12 cellular contexts compared by ENCODE assay signal in the genomic region with DNA sequence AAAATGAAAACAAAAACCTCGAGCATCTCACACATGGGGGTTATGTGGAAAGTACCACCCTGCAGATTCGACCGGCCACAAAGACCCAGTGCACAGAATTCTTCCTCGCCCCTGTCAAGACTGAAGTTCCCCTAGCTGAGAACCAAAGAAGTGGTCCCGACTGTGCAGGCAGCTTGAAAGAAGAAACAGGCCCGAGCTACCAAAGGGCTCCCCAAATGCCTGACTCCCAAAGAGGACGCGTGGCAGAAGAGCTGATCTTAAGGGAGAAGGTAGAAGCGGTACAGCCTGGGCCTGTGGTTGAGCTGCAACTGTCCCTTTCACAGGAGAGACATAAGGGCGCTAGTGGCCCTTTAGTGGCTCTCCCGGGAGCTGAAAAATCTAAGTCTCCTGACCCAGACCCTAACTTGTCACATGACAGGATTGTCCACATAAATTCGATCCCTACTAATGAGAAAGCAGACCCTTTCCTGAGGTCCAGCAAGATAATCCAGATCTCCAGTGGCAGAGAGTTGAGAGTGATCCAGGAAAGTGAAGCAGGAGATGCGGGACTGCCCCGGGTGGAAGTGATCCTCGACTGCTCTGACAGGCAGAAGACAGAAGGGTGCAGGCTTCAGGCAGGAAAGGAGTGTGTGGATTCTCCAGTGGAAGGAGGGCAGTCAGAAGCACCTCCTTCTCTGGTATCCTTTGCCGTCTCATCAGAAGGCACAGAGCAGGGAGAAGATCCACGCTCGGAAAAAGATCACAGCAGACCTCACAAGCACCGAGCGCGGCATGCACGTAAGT.
DNase-seq lines count a peak whose midpoint lies in the region; ATAC-seq and TF ChIP-seq lines count a peak whose summit lies in the region.
"Had no signal": no experiment of that assay in that cellular context is flagged by ENCODE, and none has a peak within 500 bp of the region (broad histone marks: within the 10 kb centered on the region; RNA-seq: fewer than 3 reads in every experiment).

No MANE protein-coding gene starts in this region.

- POLR2A ChIA-PET in PC-9 (lab: Charles Lee; ENCODE audit: unreplicated experiment) = no interaction called here

- CTCF ChIA-PET in PC-9 (lab: Charles Lee) = no interaction called here
- CTCF ChIA-PET in activated naive CD4-positive, alpha-beta T cell treated with anti-CD3 and anti-CD28 coated beads, Interleukin-2, amount 10 ng/mL, durations not matched to agents 7 days and 5 days (lab: Charles Lee) = interaction anchor here (0.8 kb wide), 1 partner anchor 14 kb away, joined by 3 read pairs; no protein-coding TSS in a partner anchor

- H3K36me3 ChIP-seq in ACC112 (ENCODE audit: insufficient read depth, low read length) = no peaks in the 10 kb centered on the region; the same call in 1 of the 2 replicates
- no peaks in the 10 kb centered on the region for H3K36me3 ChIP-seq in PC-9 (ENCODE audit: low read depth)
- H3K36me3 ChIP-seq in neural progenitor cell = no peaks in the 10 kb centered on the region

- BruUV-seq in PC-9 (replicated peaks; lab: Mats Ljungman, UMichigan) = TSS peak; percentile 84

- H3F3A ChIP-seq in PC-9 (ENCODE audit: insufficient read depth, low read depth) (peaks cover 11% of the 10 kb centered on the region; the same call in 1 of the 2 replicates), neural progenitor cell (ENCODE audit: low read depth) (no peaks in the 10 kb centered on the region)

- H3K79me2 ChIP-seq in ACC112 (ENCODE audit: control insufficient read depth, insufficient read depth, low read length, unreplicated experiment) = no peaks in the 10 kb centered on the region
- no peaks in the 10 kb centered on the region for H3K79me2 ChIP-seq in PC-9 (ENCODE audit: low read depth)
- no peaks in the 10 kb centered on the region for H3K79me2 ChIP-seq in neural progenitor cell (ENCODE audit: low read depth)

- no peak for ATAC-seq in HG03457 (IDR thresholded peaks at IDR 0.05; ENCODE audit: unreplicated experiment)

- peak overlapping the region; percentile 55 for H2AFZ ChIP-seq in ACC112 (ENCODE audit: low read length, unreplicated experiment)
- no peak overlapping the region for H2AFZ ChIP-seq in PC-9
- H2AFZ ChIP-seq in neural progenitor cell (replicated peaks) = peak overlapping the region; percentile 78

- intact Hi-C loops in PC-9 (cut with micrococcal nuclease; ENCODE audit: unreplicated experiment) = loop anchor here (5.0 kb wide), 1 partner anchor 75 kb away; no protein-coding TSS in a partner anchor

- H3K9me2 ChIP-seq in PC-9 (ENCODE audit: insufficient read depth) = no peaks in the 10 kb centered on the region

- H3K27ac Mint-ChIP-seq in neural progenitor cell = no peak overlapping the region
- H3K27ac Mint-ChIP-seq in activated naive CD4-positive, alpha-beta T cell treated with anti-CD3 and anti-CD28 coated beads, Interleukin-2, amount 10 ng/mL, durations not matched to agents 7 days and 5 days = no peak overlapping the region

- H3K27me3 Mint-ChIP-seq in neural progenitor cell (ENCODE audit: insufficient read depth, low read depth) = peaks cover 3% of the 10 kb centered on the region
- H3K27me3 Mint-ChIP-seq in activated naive CD4-positive, alpha-beta T cell treated with anti-CD3 and anti-CD28 coated beads, Interleukin-2, amount 10 ng/mL, durations not matched to agents 7 days and 5 days = peaks cover 14% of the 10 kb centered on the region

- no peaks in the 10 kb centered on the region for H3K9me3 Mint-ChIP-seq in neural progenitor cell
- no peaks in the 10 kb centered on the region for H3K9me3 Mint-ChIP-seq in activated naive CD4-positive, alpha-beta T cell treated with anti-CD3 and anti-CD28 coated beads, Interleukin-2, amount 10 ng/mL, durations not matched to agents 7 days and 5 days

- no peaks in the 10 kb centered on the region for H3K4me1 Mint-ChIP-seq in neural progenitor cell
- no peaks in the 10 kb centered on the region for H3K4me1 Mint-ChIP-seq in activated naive CD4-positive, alpha-beta T cell treated with anti-CD3 and anti-CD28 coated beads, Interleukin-2, amount 10 ng/mL, durations not matched to agents 7 days and 5 days

- no peak overlapping the region for H3K4me3 Mint-ChIP-seq in neural progenitor cell
- no peak overlapping the region for H3K4me3 Mint-ChIP-seq in activated naive CD4-positive, alpha-beta T cell treated with anti-CD3 and anti-CD28 coated beads, Interleukin-2, amount 10 ng/mL, durations not matched to agents 7 days and 5 days

- peaks cover 30% of the 10 kb centered on the region for H3K4me1 ChIP-seq in ACC112 (ENCODE audit: control insufficient read depth, insufficient read depth, low read length, unreplicated experiment)
- peaks cover 20% of the 10 kb centered on the region for H3K4me1 ChIP-seq in PC-9 (replicated peaks; ENCODE audit: insufficient read depth)
- H3K4me1 ChIP-seq in neural progenitor cell = no peaks in the 10 kb centered on the region

- H3K9me3 ChIP-seq in PC-9 (ENCODE audit: insufficient read depth, low read depth) (no peaks in the 10 kb centered on the region), neural progenitor cell (ENCODE audit: low read depth) (no peaks in the 10 kb centered on the region)

- DNase-seq in PC-9 = no peak
- DNase-seq in fibroblast of villous mesenchyme (ENCODE audit: low read depth) = peak; percentile 46
- no peak for DNase-seq in neural progenitor cell (ENCODE audit: low spot score)
- DNase-seq in NCI-H524 treated with DMSO at 0.1 percent for 48 hours (lab: John Stamatoyannopoulos, UW) = no peak
- no peak for DNase-seq in GM13977 (ENCODE audit: low spot score)
- DNase-seq in activated naive CD4-positive, alpha-beta T cell treated with anti-CD3 and anti-CD28 coated beads, Interleukin-2, amount 10 ng/mL, durations not matched to agents 7 days and 5 days = no peak
- DNase-seq: activated CD4-positive, alpha-beta T cell treated with anti-CD3 and anti-CD28 coated beads, Interleukin-2, amount 50 U/mL, for 1 hour; cerebellar nuclear complex; islet precursor cell had no signal

- in situ Hi-C loops in GM13977 (cut with MboI; ENCODE audit: low pct_unique_long_range_greater_than_20kb, low sequenced_read_pairs, unreplicated experiment) = no loop called here

- H3K36me3 Mint-ChIP-seq in neural progenitor cell = no peaks in the 10 kb centered on the region
- H3K36me3 Mint-ChIP-seq in activated naive CD4-positive, alpha-beta T cell treated with anti-CD3 and anti-CD28 coated beads, Interleukin-2, amount 10 ng/mL, durations not matched to agents 7 days and 5 days = no peaks in the 10 kb centered on the region

- H4K20me1 ChIP-seq in PC-9 (ENCODE audit: insufficient read depth) (no peaks in the 10 kb centered on the region), neural progenitor cell (ENCODE audit: low read depth) (no peaks in the 10 kb centered on the region)

- H3K4me2 ChIP-seq in PC-9 (peak overlapping the region; percentile 94), neural progenitor cell (no peak overlapping the region)
- H3K4me2 ChIP-seq: KMS-11 had no signal

- peak overlapping the region; percentile 97 for H3K27ac ChIP-seq in ACC112 (ENCODE audit: low read depth, low read length)
- H3K27ac ChIP-seq in PC-9 = peak overlapping the region; percentile 97
- no peak overlapping the region for H3K27ac ChIP-seq in neural progenitor cell
- H3K27ac ChIP-seq: KMS-11 had no signal

- no peak overlapping the region for H3K9ac ChIP-seq in neural progenitor cell
- H3K9ac ChIP-seq: KMS-11 had no signal

- TF ChIP-seq CTCF in PC-9 (conservative IDR thresholded peaks at IDR 0.05) = no peak
- TF ChIP-seq CTCF in fibroblast of villous mesenchyme (IDR thresholded peaks at IDR 0.05; ENCODE audit: insufficient read depth, low read depth, low read length) = no peak
- no peak for TF ChIP-seq CTCF in neural progenitor cell (IDR thresholded peaks at IDR 0.05)
- TF ChIP-seq CTCF in GM13977 (IDR thresholded peaks at IDR 0.05; ENCODE audit: extremely low read depth, insufficient read depth, missing control alignments) = no peak

- peak overlapping the region; percentile 64 for H3K4me3 ChIP-seq in ACC112 (ENCODE audit: low read depth, low read length)
- no peak overlapping the region for H3K4me3 ChIP-seq in PC-9
- peak overlapping the region; percentile 47 for H3K4me3 ChIP-seq in fibroblast of villous mesenchyme (ENCODE audit: low read depth, low read length)
- no peak overlapping the region for H3K4me3 ChIP-seq in neural progenitor cell

- H3K27me3 ChIP-seq in ACC112 (ENCODE audit: insufficient read depth, low read length) = no peaks in the 10 kb centered on the region
- H3K27me3 ChIP-seq in PC-9 (ENCODE audit: insufficient read depth, low read depth) = no peaks in the 10 kb centered on the region
- H3K27me3 ChIP-seq in neural progenitor cell = no peaks in the 10 kb centered on the region

Comparison
In these comparisons a context has a peak if more than half of its experiments do, and no peak if none do; other contexts are left out.
1. H3K4me3 ChIP-seq: peak in ACC112 (single experiment) and fibroblast of villous mesenchyme (single experiment); none in PC-9 (single experiment) and neural progenitor cell (single experiment).